32 cellular contexts compared by ENCODE assay signal in genomic region chr7:44042221-44042620, GRCh38. TPM values are rescaled to one million over a fixed set of nuclear protein-coding genes. Genes with fewer than 3 reads are reported as not detected.
A peak's percentile ranks its signal among the peaks of the same experiment; 100 is the strongest.
DNase-seq lines count a peak whose midpoint lies in the region; ATAC-seq and TF ChIP-seq lines count a peak whose summit lies in the region.
"Had no signal": no experiment of that assay in that cellular context is flagged by ENCODE, and none has a peak within 500 bp of the region (broad histone marks: within the 10 kb centered on the region; RNA-seq: fewer than 3 reads in every experiment).

No MANE protein-coding gene starts in this region.

- no peak for TF ChIP-seq POLR2A in lower leg skin (IDR thresholded peaks at IDR 0.05)

- H3K27me3 Mint-ChIP-seq in activated T-cell treated with anti-CD3 and anti-CD28 coated beads, Interleukin-2, amount 50 U/mL, for 24 hours, result no peaks in the 10 kb centered on the region
- no peaks in the 10 kb centered on the region for H3K27me3 Mint-ChIP-seq in CD8-positive, alpha-beta T cell (ENCODE audit: low read depth)
- H3K27me3 Mint-ChIP-seq in activated T-helper 17 cell treated with anti-CD3 and anti-CD28 coated beads, Interleukin-2, amount 50 U/mL, for 72 hours, result no peaks in the 10 kb centered on the region
- H3K27me3 Mint-ChIP-seq in natural killer cell (ENCODE audit: low read depth in 2 of 2), result no peaks in the 10 kb centered on the region
- H3K27me3 Mint-ChIP-seq: memory B cell had no signal

- no peak for ATAC-seq in CD8-positive, alpha-beta T cell
- ATAC-seq in activated T-helper 17 cell treated with anti-CD3 and anti-CD28 coated beads, Interleukin-2, amount 50 U/mL, for 72 hours (replicated peaks), result no peak
- ATAC-seq in natural killer cell (no peak), GM18519 (IDR thresholded peaks at IDR 0.05; ENCODE audit: low FRiP score, unreplicated experiment) (no peak)
- ATAC-seq: heart right ventricle, left colon had no signal

- no peak overlapping the region for H3K27ac ChIP-seq in CD8-positive, alpha-beta T cell (ENCODE audit: low read depth, low read length)
- H3K27ac ChIP-seq: BLaER1 treated with 17β-estradiol and CSF1 and Interleukin-3, amounts not matched to agents 10 nM and 100 nM; colonic mucosa; heart right ventricle; SJCRH30; WERI-Rb-1 had no signal

- H3K27ac Mint-ChIP-seq in activated T-cell treated with anti-CD3 and anti-CD28 coated beads, Interleukin-2, amount 50 U/mL, for 24 hours, result peak overlapping the region; percentile 70
- no peak overlapping the region for H3K27ac Mint-ChIP-seq in CD8-positive, alpha-beta T cell
- H3K27ac Mint-ChIP-seq in activated T-helper 17 cell treated with anti-CD3 and anti-CD28 coated beads, Interleukin-2, amount 50 U/mL, for 72 hours, result no peak overlapping the region
- no peak overlapping the region for H3K27ac Mint-ChIP-seq in natural killer cell
- H3K27ac Mint-ChIP-seq: memory B cell had no signal

- no peak overlapping the region for H3K4me3 ChIP-seq in CD8-positive, alpha-beta T cell (ENCODE audit: low read depth, low read length)
- no peak overlapping the region for H3K4me3 ChIP-seq in lower leg skin (ENCODE audit: low read depth, poor library complexity, severe bottlenecking)
- H3K4me3 ChIP-seq: BLaER1 treated with 17β-estradiol and CSF1 and Interleukin-3, amounts not matched to agents 10 nM and 100 nM; colonic mucosa; heart right ventricle; SJCRH30; smooth muscle cell had no signal

- no peaks in the 10 kb centered on the region for H3K9me3 Mint-ChIP-seq in activated T-cell treated with anti-CD3 and anti-CD28 coated beads, Interleukin-2, amount 50 U/mL, for 24 hours
- no peaks in the 10 kb centered on the region for H3K9me3 Mint-ChIP-seq in CD8-positive, alpha-beta T cell
- H3K9me3 Mint-ChIP-seq in activated T-helper 17 cell treated with anti-CD3 and anti-CD28 coated beads, Interleukin-2, amount 50 U/mL, for 72 hours, result no peaks in the 10 kb centered on the region
- no peaks in the 10 kb centered on the region for H3K9me3 Mint-ChIP-seq in natural killer cell
- H3K9me3 Mint-ChIP-seq: memory B cell had no signal

- no peak overlapping the region for H3K4me3 Mint-ChIP-seq in activated T-cell treated with anti-CD3 and anti-CD28 coated beads, Interleukin-2, amount 50 U/mL, for 24 hours
- peak overlapping the region; percentile 32 for H3K4me3 Mint-ChIP-seq in CD8-positive, alpha-beta T cell
- H3K4me3 Mint-ChIP-seq in activated T-helper 17 cell treated with anti-CD3 and anti-CD28 coated beads, Interleukin-2, amount 50 U/mL, for 72 hours, result peak overlapping the region; percentile 37
- H3K4me3 Mint-ChIP-seq in natural killer cell, result peak overlapping the region; percentile 65
- H3K4me3 Mint-ChIP-seq: memory B cell had no signal

- H3K36me3 ChIP-seq in CD8-positive, alpha-beta T cell (ENCODE audit: insufficient read depth, low read length), result no peaks in the 10 kb centered on the region
- H3K36me3 ChIP-seq: colonic mucosa, SJCRH30 had no signal

- CTCF ChIA-PET in CD8-positive, alpha-beta T cell (lab: Charles Lee), result interaction anchor here (0.7 to 1.2 kb wide), 2 partner anchors 17 to 22 kb away, joined by 3 read pairs; no protein-coding TSS in a partner anchor

- POLR2A ChIA-PET in CD8-positive, alpha-beta T cell (lab: Charles Lee), result no interaction called here

- no peak for DNase-seq in activated T-cell treated with anti-CD3 and anti-CD28 coated beads, Interleukin-2, amount 50 U/mL, for 24 hours
- DNase-seq in activated T-cell treated with anti-CD3 and anti-CD28 coated beads, Interleukin-2, amount 50 U/mL, for 48 hours, result no peak
- DNase-seq in CD8-positive, alpha-beta T cell, result no peak
- no peak for DNase-seq in natural killer cell
- no peak for DNase-seq in central memory CD4-positive, alpha-beta T cell
- DNase-seq in lower leg skin (ENCODE audit: low spot score in 2 of 2), result no peak
- DNase-seq: ACHN; amygdala; colonic mucosa; effector memory CD4-positive, alpha-beta T cell; EL; foreskin fibroblast; H7; heart right ventricle; IMR-90; left colon; NCI-H1105; NCI-H1930; NCI-H69; SJCRH30; stimulated activated CD4-positive, alpha-beta T cell treated with anti-CD3 and anti-CD28 coated beads, Interleukin-2, amount 100 ng/mL, for 24 hours; WERI-Rb-1 had no signal

- peaks cover 31% of the 10 kb centered on the region for H3K4me1 ChIP-seq in CD8-positive, alpha-beta T cell (ENCODE audit: insufficient read depth, low read length)

- no peaks in the 10 kb centered on the region for H3K9me3 ChIP-seq in CD8-positive, alpha-beta T cell (ENCODE audit: low read length)
- H3K9me3 ChIP-seq: BLaER1 treated with 17β-estradiol and CSF1 and Interleukin-3, amounts not matched to agents 10 nM and 100 nM; colonic mucosa; heart right ventricle; SJCRH30 had no signal

- no peak for TF ChIP-seq CTCF in CD8-positive, alpha-beta T cell (IDR thresholded peaks at IDR 0.05)
- TF ChIP-seq CTCF in natural killer cell (IDR thresholded peaks at IDR 0.05), result no peak
- no peak for TF ChIP-seq CTCF in lower leg skin (IDR thresholded peaks at IDR 0.05)

- peaks cover 37% of the 10 kb centered on the region for H3K36me3 Mint-ChIP-seq in activated T-cell treated with anti-CD3 and anti-CD28 coated beads, Interleukin-2, amount 50 U/mL, for 24 hours (ENCODE audit: low read depth)
- H3K36me3 Mint-ChIP-seq in CD8-positive, alpha-beta T cell, result peaks cover 25% of the 10 kb centered on the region
- H3K36me3 Mint-ChIP-seq in activated T-helper 17 cell treated with anti-CD3 and anti-CD28 coated beads, Interleukin-2, amount 50 U/mL, for 72 hours (ENCODE audit: low read depth), result peaks cover 22% of the 10 kb centered on the region
- no peaks in the 10 kb centered on the region for H3K36me3 Mint-ChIP-seq in natural killer cell

- peaks cover 41% of the 10 kb centered on the region for H3K4me1 Mint-ChIP-seq in activated T-cell treated with anti-CD3 and anti-CD28 coated beads, Interleukin-2, amount 50 U/mL, for 24 hours (ENCODE audit: low read depth)
- peaks cover 39% of the 10 kb centered on the region for H3K4me1 Mint-ChIP-seq in CD8-positive, alpha-beta T cell (ENCODE audit: low read depth)
- H3K4me1 Mint-ChIP-seq in activated T-helper 17 cell treated with anti-CD3 and anti-CD28 coated beads, Interleukin-2, amount 50 U/mL, for 72 hours, result peaks cover 19% of the 10 kb centered on the region
- peaks cover 25 to 40% of the 10 kb centered on the region in 2 donors for H3K4me1 Mint-ChIP-seq in natural killer cell

- H3K27me3 ChIP-seq in CD8-positive, alpha-beta T cell (ENCODE audit: insufficient read depth, low read length), result no peaks in the 10 kb centered on the region
- H3K27me3 ChIP-seq: BLaER1 treated with 17β-estradiol and CSF1 and Interleukin-3, amounts not matched to agents 10 nM and 100 nM; colonic mucosa; heart right ventricle; SJCRH30 had no signal

- intact Hi-C loops in CD8-positive, alpha-beta T cell (cut with DNase I, micrococcal nuclease), result loop anchor here in 1 of 2 experiments (5.0 to 10.0 kb wide), 2 partner anchors 115 to 1107 kb away; partner anchors contain the start of genes MRPL32, PSMA2 and UBE2D4
- intact Hi-C loops in natural killer cell (cut with micrococcal nuclease) (no loop called here), lower leg skin (cut with DNase I; ENCODE audit: low total_unique reads) (no loop called here)

- WGBS in lower leg skin, 2 donors, result 85 to 96% methylated on average over 2 of the region's 2 CpGs

RNA-seq across cellular contexts. Expression of gene DBNL, which starts 2.3 kb away (rescaled TPM):
- total RNA-seq in CD8-positive, alpha-beta T cell, result 10 to 100 TPM; 82.1 to 84.8 TPM
- total RNA-seq in activated T-helper 17 cell treated with anti-CD3 and anti-CD28 coated beads, Interleukin-2, amount 50 U/mL, for 72 hours, result 100 to 1,000 TPM in 1 of 2 donors, 10 to 100 TPM in 1; 93.8 to 137 TPM
- total RNA-seq in natural killer cell, result 100 to 1,000 TPM; 123 to 129 (median 129) TPM
- 100 to 1,000 TPM in 3 of 4 donors, 10 to 100 TPM in 1; 81.3 to 122 (median 106) TPM for total RNA-seq in lower leg skin

RNA-seq across cellular contexts. Expression of gene PGAM2, which starts 23.1 kb away (rescaled TPM):
- total RNA-seq in CD8-positive, alpha-beta T cell, result 1 to 10 TPM; 1.1 to 1.5 TPM
- total RNA-seq in activated T-helper 17 cell treated with anti-CD3 and anti-CD28 coated beads, Interleukin-2, amount 50 U/mL, for 72 hours, result 1 to 10 TPM in 1 of 2 donors, not detected in 1; 2.4 TPM
- 1 to 10 TPM; 1.0 to 1.9 (median 1.5) TPM for total RNA-seq in natural killer cell
- 1 to 10 TPM in 3 of 4 donors, under 1 TPM in 1; 0.75 to 7.9 (median 3.6) TPM for total RNA-seq in lower leg skin
- total RNA-seq: IMR-90, SJCRH30, smooth muscle cell had no signal

RNA-seq across cellular contexts. Expression of gene POLM, which starts 40.1 kb away (rescaled TPM):
- 10 to 100 TPM; 35.7 to 42.0 TPM for total RNA-seq in CD8-positive, alpha-beta T cell
- 10 to 100 TPM; 27.8 to 33.9 TPM for total RNA-seq in activated T-helper 17 cell treated with anti-CD3 and anti-CD28 coated beads, Interleukin-2, amount 50 U/mL, for 72 hours
- total RNA-seq in natural killer cell (10 to 100 TPM; 41.7 to 74.1 (median 50.9) TPM), lower leg skin (100 to 1,000 TPM in 1 of 4 donors, 10 to 100 TPM in 3; 31.0 to 110 (median 43.6) TPM)

RNA-seq across cellular contexts. Expression of gene SPDYE1, which starts 44.5 kb away (rescaled TPM):
- not detected for total RNA-seq in CD8-positive, alpha-beta T cell
- total RNA-seq in activated T-helper 17 cell treated with anti-CD3 and anti-CD28 coated beads, Interleukin-2, amount 50 U/mL, for 72 hours, result not detected
- total RNA-seq in natural killer cell, result under 1 TPM in 2 of 3 donors, not detected in 1; 0.18 to 0.24 TPM
- total RNA-seq in lower leg skin, result under 1 TPM in 1 of 4 donors, not detected in 3; 0.69 TPM
- total RNA-seq: bronchial epithelial cell; colonic mucosa; H7; IMR-90; left colon; osteoblast; renal cortical epithelial cell; SJCRH30; smooth muscle cell; T-helper 1 cell treated with Interleukin-12 subunit alpha and Interleukin-12 subunit beta and Interleukin-4 antibody, amounts not matched to agents 30 ng/mL and 1 ng/mL, for 36 hours; temporal lobe had no signal
